ENCODE assay signal across 7 cellular contexts in genomic region chr15:40872791-40873526, GRCh38. TPM values are rescaled to one million over a fixed set of nuclear protein-coding genes. Genes with fewer than 3 reads are reported as not detected.
DNase-seq lines count a peak whose midpoint lies in the region; ATAC-seq and TF ChIP-seq lines count a peak whose summit lies in the region.
"Had no signal": no experiment of that assay in that cellular context is flagged by ENCODE, and none has a peak within 500 bp of the region (broad histone marks: within the 10 kb centered on the region; RNA-seq: fewer than 3 reads in every experiment).

No MANE protein-coding gene starts in this region.

- peak overlapping the region; percentile 92 for H3K27ac ChIP-seq in suprapubic skin
- H3K27ac ChIP-seq: gastrocnemius medialis had no signal

- H3K4me1 ChIP-seq in suprapubic skin, result peaks cover 43% of the 10 kb centered on the region
- H3K4me1 ChIP-seq: gastrocnemius medialis had no signal

- TF ChIP-seq CTCF in epithelial cell of esophagus (IDR thresholded peaks at IDR 0.05; ENCODE audit: insufficient read depth, low read depth, low read length, missing control alignments) (no peak), suprapubic skin (IDR thresholded peaks at IDR 0.05) (no peak)

- no peak for ATAC-seq in activated T-cell treated with anti-CD3 and anti-CD28 coated beads, Interleukin-2, amount 50 U/mL, for 72 hours (replicated peaks in 1 of 2)
- ATAC-seq in GM18502 (IDR thresholded peaks at IDR 0.05; ENCODE audit: poor library complexity, unreplicated experiment), result no peak

- WGBS in suprapubic skin, result 52% methylated on average over 20 of the region's 27 CpGs

- H3K9me3 Mint-ChIP-seq in activated T-cell treated with anti-CD3 and anti-CD28 coated beads, Interleukin-2, amount 50 U/mL, for 72 hours, result no peaks in the 10 kb centered on the region

- H3K4me3 Mint-ChIP-seq in activated T-cell treated with anti-CD3 and anti-CD28 coated beads, Interleukin-2, amount 50 U/mL, for 72 hours, result peak overlapping the region; percentile 79 to 83

- peaks cover 21% of the 10 kb centered on the region for H3K4me1 Mint-ChIP-seq in activated T-cell treated with anti-CD3 and anti-CD28 coated beads, Interleukin-2, amount 50 U/mL, for 72 hours (ENCODE audit: low read depth)

- H3K4me3 ChIP-seq in epithelial cell of esophagus (ENCODE audit: low read length) (peak overlapping the region; percentile 61), suprapubic skin (peak overlapping the region; percentile 65)

- no peak for TF ChIP-seq POLR2A in suprapubic skin (IDR thresholded peaks at IDR 0.05)

- H3K9me3 ChIP-seq in suprapubic skin, result no peaks in the 10 kb centered on the region
- H3K9me3 ChIP-seq: gastrocnemius medialis had no signal

- no peaks in the 10 kb centered on the region for H3K36me3 Mint-ChIP-seq in activated T-cell treated with anti-CD3 and anti-CD28 coated beads, Interleukin-2, amount 50 U/mL, for 72 hours (ENCODE audit: insufficient read depth in 2 of 2)

- H3K27ac Mint-ChIP-seq in activated T-cell treated with anti-CD3 and anti-CD28 coated beads, Interleukin-2, amount 50 U/mL, for 72 hours, result no peak overlapping the region

- H3K36me3 ChIP-seq in suprapubic skin, result no peaks in the 10 kb centered on the region
- H3K36me3 ChIP-seq: gastrocnemius medialis had no signal

- TF ChIP-seq EP300 in suprapubic skin (IDR thresholded peaks at IDR 0.05), result no peak

- no peak for DNase-seq in activated T-cell treated with anti-CD3 and anti-CD28 coated beads, Interleukin-2, amount 50 U/mL, for 72 hours
- DNase-seq in activated T-cell treated with anti-CD3 and anti-CD28 coated beads for 4 hours (no peak), epithelial cell of esophagus (ENCODE audit: low read depth) (no peak), suprapubic skin (ENCODE audit: low spot score in 2 of 2) (no peak), OCI-M1 (lab: John Stamatoyannopoulos, UW) (no peak)
- DNase-seq: gastrocnemius medialis had no signal

- peaks cover 7% of the 10 kb centered on the region for H3K27me3 Mint-ChIP-seq in activated T-cell treated with anti-CD3 and anti-CD28 coated beads, Interleukin-2, amount 50 U/mL, for 72 hours (ENCODE audit: low read depth)

- no peaks in the 10 kb centered on the region for H3K27me3 ChIP-seq in suprapubic skin

RNA-seq across cellular contexts. Expression of gene RHOV, which starts 1.1 kb away (rescaled TPM):
- total RNA-seq in activated T-cell treated with anti-CD3 and anti-CD28 coated beads, Interleukin-2, amount 50 U/mL, for 72 hours, result under 1 TPM; 0.14 to 0.23 TPM
- 10 to 100 TPM; 46.9 to 96.3 (median 79.7) TPM for total RNA-seq in suprapubic skin
- total RNA-seq: gastrocnemius medialis had no signal

RNA-seq across cellular contexts. Expression of gene VPS18, which starts 21.3 kb away (rescaled TPM):
- 10 to 100 TPM; 10.7 to 12.1 TPM for total RNA-seq in activated T-cell treated with anti-CD3 and anti-CD28 coated beads, Interleukin-2, amount 50 U/mL, for 72 hours
- total RNA-seq in suprapubic skin, result 10 to 100 TPM; 15.0 to 24.9 (median 19.7) TPM

RNA-seq across cellular contexts. Expression of gene SPINT1, which starts 29.1 kb away (rescaled TPM):
- 10 to 100 TPM; 17.3 to 19.4 TPM for total RNA-seq in activated T-cell treated with anti-CD3 and anti-CD28 coated beads, Interleukin-2, amount 50 U/mL, for 72 hours
- 100 to 1,000 TPM; 303 to 430 (median 372) TPM for total RNA-seq in suprapubic skin

RNA-seq across cellular contexts. Expression of gene PPP1R14D, which starts 44.5 kb away (rescaled TPM):
- not detected for total RNA-seq in activated T-cell treated with anti-CD3 and anti-CD28 coated beads, Interleukin-2, amount 50 U/mL, for 72 hours
- not detected for total RNA-seq in suprapubic skin

RNA-seq across cellular contexts. Expression of gene DLL4, which starts 56.2 kb away (rescaled TPM):
- total RNA-seq in activated T-cell treated with anti-CD3 and anti-CD28 coated beads, Interleukin-2, amount 50 U/mL, for 72 hours, result under 1 TPM; 0.12 to 0.19 TPM
- 1 to 10 TPM in 3 of 4 donors, under 1 TPM in 1; 0.47 to 5.3 (median 2.6) TPM for total RNA-seq in suprapubic skin

Comparison
In these comparisons a context has a peak if more than half of its experiments do, and no peak if none do; other contexts are left out.
1. RNA of gene RHOV, which starts 1.1 kb away (total RNA-seq): 46.9 to 96.3 TPM in suprapubic skin; 0.14 to 0.23 TPM in activated T-cell treated with anti-CD3 and anti-CD28 coated beads, Interleukin-2, amount 50 U/mL, for 72 hours; every median in the first group is over 10 times any median in the second.
2. RNA of gene SPINT1, which starts 29.1 kb away (total RNA-seq): 303 to 430 TPM in suprapubic skin; 17.3 to 19.4 TPM in activated T-cell treated with anti-CD3 and anti-CD28 coated beads, Interleukin-2, amount 50 U/mL, for 72 hours; every median in the first group is over 10 times any median in the second.